16 cellular contexts compared by ENCODE assay signal in genomic region chr6:45661667-45662066, GRCh38.
DNase-seq lines count a peak whose midpoint lies in the region; TF ChIP-seq lines count a peak whose summit lies in the region.
"Had no signal": no experiment of that assay in that cellular context is flagged by ENCODE, and none has a peak within 500 bp of the region (broad histone marks: within the 10 kb centered on the region; RNA-seq: fewer than 3 reads in every experiment).

No MANE protein-coding gene starts in this region.

- peaks cover 5 to 7% of the 10 kb centered on the region in 2 donors for H3K27me3 ChIP-seq in right atrium auricular region
- H3K27me3 ChIP-seq: MG63 had no signal

- TF ChIP-seq CTCF in astrocyte of the cerebellum (IDR thresholded peaks at IDR 0.05; ENCODE audit: low read depth, low read length, missing control alignments) (no peak), right atrium auricular region (IDR thresholded peaks at IDR 0.05) (no peak)

- H3K4me3 ChIP-seq in astrocyte of the cerebellum (ENCODE audit: low read depth, low read length) (no peak overlapping the region), right atrium auricular region (no peak overlapping the region)
- H3K4me3 ChIP-seq: BLaER1, heart left ventricle, MG63, pancreas had no signal

- peaks cover 0 to 13% of the 10 kb centered on the region in 2 donors for H3K4me1 ChIP-seq in right atrium auricular region

- in situ Hi-C loops in Caki2 (cut with HindIII; ENCODE audit: low pct_unique_long_range_greater_than_20kb, low sequenced_read_pairs) = no loop called here
- in situ Hi-C loops in astrocyte of the cerebellum (cut with HindIII; ENCODE audit: low sequenced_read_pairs) = no loop called here

- no peaks in the 10 kb centered on the region for H3K9me3 ChIP-seq in right atrium auricular region
- H3K9me3 ChIP-seq: MG63, pancreas had no signal

- H3K27ac ChIP-seq in right atrium auricular region = no peak overlapping the region
- H3K27ac ChIP-seq: BLaER1, heart left ventricle, pancreas had no signal

- DNase-seq in Caki2 (ENCODE audit: low read depth) = peak; percentile 43
- DNase-seq in LHCN-M2 (ENCODE audit: low read depth) = peak; percentile 86
- DNase-seq in astrocyte of the cerebellum (ENCODE audit: low read depth) = peak; percentile 75
- DNase-seq in kidney glomerular epithelial cell (lab: John Stamatoyannopoulos, UW) = peak; percentile 97
- DNase-seq in RKO (ENCODE audit: low spot score) = no peak
- DNase-seq in right atrium auricular region (ENCODE audit: low spot score) = no peak
- DNase-seq in NOMO-1 treated with dmso at 0.1 percent for 144 hours (lab: John Stamatoyannopoulos, UW; ENCODE audit: unreplicated experiment) = no peak
- no peak for DNase-seq in GM19238 (ENCODE audit: insufficient read length, low spot score)
- DNase-seq: activated naive CD4-positive, alpha-beta T cell; central memory CD4-positive, alpha-beta T cell; heart left ventricle; left cardiac atrium; MG63; NCI-H1930; pancreas had no signal

- H3K36me3 ChIP-seq in right atrium auricular region = no peaks in the 10 kb centered on the region
- H3K36me3 ChIP-seq: BLaER1, heart left ventricle, MG63, pancreas had no signal

Comparison
In these comparisons a context has a peak if more than half of its experiments do, and no peak if none do; other contexts are left out.
1. DNase-seq: peak in Caki2 (single experiment), LHCN-M2 (single experiment), astrocyte of the cerebellum (single experiment) and kidney glomerular epithelial cell (single experiment); none in RKO (single experiment), right atrium auricular region (single experiment), NOMO-1 treated with dmso at 0.1 percent for 144 hours (single experiment) and GM19238 (single experiment).